ENCODE assay signal across 1 cellular context in genomic region chr19:45584332-45585157, GRCh38.
TF ChIP-seq lines count a peak whose summit lies in the region.

Gene OPA3 (minus strand): TSS chr19:45584802. CDS start chr19:45584764, 38 bp downstream.

TF ChIP-seq in K562, 482 proteins besides CTCF, POLR2A, EP300 and RAD21 (continued from another document and continues in another):
- TF ChIP-seq KDM4B (IDR thresholded peaks at IDR 0.05; ENCODE audit: borderline replicate concordance in 2 of 2, low read depth in 1 of 2): 0 out of 4 replicates have a peak, but pooled peaks of 1 of the 2 experiments have one; percentile 29
- TF ChIP-seq, protein P1, sequence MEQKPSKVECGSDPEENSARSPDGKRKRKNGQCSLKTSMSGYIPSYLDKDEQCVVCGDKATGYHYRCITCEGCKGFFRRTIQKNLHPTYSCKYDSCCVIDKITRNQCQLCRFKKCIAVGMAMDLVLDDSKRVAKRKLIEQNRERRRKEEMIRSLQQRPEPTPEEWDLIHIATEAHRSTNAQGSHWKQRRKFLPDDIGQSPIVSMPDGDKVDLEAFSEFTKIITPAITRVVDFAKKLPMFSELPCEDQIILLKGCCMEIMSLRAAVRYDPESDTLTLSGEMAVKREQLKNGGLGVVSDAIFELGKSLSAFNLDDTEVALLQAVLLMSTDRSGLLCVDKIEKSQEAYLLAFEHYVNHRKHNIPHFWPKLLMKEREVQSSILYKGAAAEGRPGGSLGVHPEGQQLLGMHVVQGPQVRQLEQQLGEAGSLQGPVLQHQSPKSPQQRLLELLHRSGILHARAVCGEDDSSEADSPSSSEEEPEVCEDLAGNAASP (IDR thresholded peaks at IDR 0.05): no peak
- TF ChIP-seq SIN3A (IDR thresholded peaks at IDR 0.05; ENCODE audit: borderline replicate concordance in 2 of 2, control insufficient read depth in 1 of 2, low read depth in 2 of 2, low read length in 2 of 2): no peak; a peak in 1 of 4 replicates
- TF ChIP-seq NELFE (IDR thresholded peaks at IDR 0.05; ENCODE audit: insufficient read depth, insufficient read length): no peak
- no peak for TF ChIP-seq ZNF174 (CRISPR knock-in tag; IDR thresholded peaks at IDR 0.05)
- TF ChIP-seq ELF2 (CRISPR knock-in tag; IDR thresholded peaks at IDR 0.05): peak; percentile 70; the same call in 1 of the 2 replicates
- no peak; the same call in 1 of the 2 replicates for TF ChIP-seq THRB (CRISPR knock-in tag; conservative IDR thresholded peaks at IDR 0.05)
- TF ChIP-seq HSF4 (CRISPR knock-in tag; IDR thresholded peaks at IDR 0.05; ENCODE audit: borderline replicate concordance): no peak
- TF ChIP-seq ZBTB2 (IDR thresholded peaks at IDR 0.05): peak; percentile 100
- TF ChIP-seq NBN (IDR thresholded peaks at IDR 0.05; ENCODE audit: low read depth): peak; percentile 82; the same call in 1 of the 2 replicates
- TF ChIP-seq, protein P2, sequence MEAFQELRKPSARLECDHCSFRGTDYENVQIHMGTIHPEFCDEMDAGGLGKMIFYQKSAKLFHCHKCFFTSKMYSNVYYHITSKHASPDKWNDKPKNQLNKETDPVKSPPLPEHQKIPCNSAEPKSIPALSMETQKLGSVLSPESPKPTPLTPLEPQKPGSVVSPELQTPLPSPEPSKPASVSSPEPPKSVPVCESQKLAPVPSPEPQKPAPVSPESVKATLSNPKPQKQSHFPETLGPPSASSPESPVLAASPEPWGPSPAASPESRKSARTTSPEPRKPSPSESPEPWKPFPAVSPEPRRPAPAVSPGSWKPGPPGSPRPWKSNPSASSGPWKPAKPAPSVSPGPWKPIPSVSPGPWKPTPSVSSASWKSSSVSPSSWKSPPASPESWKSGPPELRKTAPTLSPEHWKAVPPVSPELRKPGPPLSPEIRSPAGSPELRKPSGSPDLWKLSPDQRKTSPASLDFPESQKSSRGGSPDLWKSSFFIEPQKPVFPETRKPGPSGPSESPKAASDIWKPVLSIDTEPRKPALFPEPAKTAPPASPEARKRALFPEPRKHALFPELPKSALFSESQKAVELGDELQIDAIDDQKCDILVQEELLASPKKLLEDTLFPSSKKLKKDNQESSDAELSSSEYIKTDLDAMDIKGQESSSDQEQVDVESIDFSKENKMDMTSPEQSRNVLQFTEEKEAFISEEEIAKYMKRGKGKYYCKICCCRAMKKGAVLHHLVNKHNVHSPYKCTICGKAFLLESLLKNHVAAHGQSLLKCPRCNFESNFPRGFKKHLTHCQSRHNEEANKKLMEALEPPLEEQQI (IDR thresholded peaks at IDR 0.05): no peak
- TF ChIP-seq, protein P3, sequence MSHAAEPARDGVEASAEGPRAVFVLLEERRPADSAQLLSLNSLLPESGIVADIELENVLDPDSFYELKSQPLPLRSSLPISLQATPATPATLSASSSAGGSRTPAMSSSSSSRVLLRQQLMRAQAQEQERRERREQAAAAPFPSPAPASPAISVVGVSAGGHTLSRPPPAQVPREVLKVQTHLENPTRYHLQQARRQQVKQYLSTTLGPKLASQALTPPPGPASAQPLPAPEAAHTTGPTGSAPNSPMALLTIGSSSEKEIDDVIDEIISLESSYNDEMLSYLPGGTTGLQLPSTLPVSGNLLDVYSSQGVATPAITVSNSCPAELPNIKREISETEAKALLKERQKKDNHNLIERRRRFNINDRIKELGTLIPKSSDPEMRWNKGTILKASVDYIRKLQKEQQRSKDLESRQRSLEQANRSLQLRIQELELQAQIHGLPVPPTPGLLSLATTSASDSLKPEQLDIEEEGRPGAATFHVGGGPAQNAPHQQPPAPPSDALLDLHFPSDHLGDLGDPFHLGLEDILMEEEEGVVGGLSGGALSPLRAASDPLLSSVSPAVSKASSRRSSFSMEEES (CRISPR knock-in tag; IDR thresholded peaks at IDR 0.05): no peak
- TF ChIP-seq, protein P4, sequence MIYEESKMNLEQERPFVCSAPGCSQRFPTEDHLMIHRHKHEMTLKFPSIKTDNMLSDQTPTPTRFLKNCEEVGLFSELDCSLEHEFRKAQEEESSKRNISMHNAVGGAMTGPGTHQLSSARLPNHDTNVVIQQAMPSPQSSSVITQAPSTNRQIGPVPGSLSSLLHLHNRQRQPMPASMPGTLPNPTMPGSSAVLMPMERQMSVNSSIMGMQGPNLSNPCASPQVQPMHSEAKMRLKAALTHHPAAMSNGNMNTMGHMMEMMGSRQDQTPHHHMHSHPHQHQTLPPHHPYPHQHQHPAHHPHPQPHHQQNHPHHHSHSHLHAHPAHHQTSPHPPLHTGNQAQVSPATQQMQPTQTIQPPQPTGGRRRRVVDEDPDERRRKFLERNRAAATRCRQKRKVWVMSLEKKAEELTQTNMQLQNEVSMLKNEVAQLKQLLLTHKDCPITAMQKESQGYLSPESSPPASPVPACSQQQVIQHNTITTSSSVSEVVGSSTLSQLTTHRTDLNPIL (CRISPR knock-in tag; IDR thresholded peaks at IDR 0.05): no peak
- TF ChIP-seq, protein P5, sequence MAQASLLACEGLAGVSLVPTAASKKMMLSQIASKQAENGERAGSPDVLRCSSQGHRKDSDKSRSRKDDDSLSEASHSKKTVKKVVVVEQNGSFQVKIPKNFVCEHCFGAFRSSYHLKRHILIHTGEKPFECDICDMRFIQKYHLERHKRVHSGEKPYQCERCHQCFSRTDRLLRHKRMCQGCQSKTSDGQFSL (CRISPR knock-in tag; IDR thresholded peaks at IDR 0.05): no peak
- TF ChIP-seq, protein P5 (tag; IDR thresholded peaks at IDR 0.05): no peak
- TF ChIP-seq, protein P6, sequence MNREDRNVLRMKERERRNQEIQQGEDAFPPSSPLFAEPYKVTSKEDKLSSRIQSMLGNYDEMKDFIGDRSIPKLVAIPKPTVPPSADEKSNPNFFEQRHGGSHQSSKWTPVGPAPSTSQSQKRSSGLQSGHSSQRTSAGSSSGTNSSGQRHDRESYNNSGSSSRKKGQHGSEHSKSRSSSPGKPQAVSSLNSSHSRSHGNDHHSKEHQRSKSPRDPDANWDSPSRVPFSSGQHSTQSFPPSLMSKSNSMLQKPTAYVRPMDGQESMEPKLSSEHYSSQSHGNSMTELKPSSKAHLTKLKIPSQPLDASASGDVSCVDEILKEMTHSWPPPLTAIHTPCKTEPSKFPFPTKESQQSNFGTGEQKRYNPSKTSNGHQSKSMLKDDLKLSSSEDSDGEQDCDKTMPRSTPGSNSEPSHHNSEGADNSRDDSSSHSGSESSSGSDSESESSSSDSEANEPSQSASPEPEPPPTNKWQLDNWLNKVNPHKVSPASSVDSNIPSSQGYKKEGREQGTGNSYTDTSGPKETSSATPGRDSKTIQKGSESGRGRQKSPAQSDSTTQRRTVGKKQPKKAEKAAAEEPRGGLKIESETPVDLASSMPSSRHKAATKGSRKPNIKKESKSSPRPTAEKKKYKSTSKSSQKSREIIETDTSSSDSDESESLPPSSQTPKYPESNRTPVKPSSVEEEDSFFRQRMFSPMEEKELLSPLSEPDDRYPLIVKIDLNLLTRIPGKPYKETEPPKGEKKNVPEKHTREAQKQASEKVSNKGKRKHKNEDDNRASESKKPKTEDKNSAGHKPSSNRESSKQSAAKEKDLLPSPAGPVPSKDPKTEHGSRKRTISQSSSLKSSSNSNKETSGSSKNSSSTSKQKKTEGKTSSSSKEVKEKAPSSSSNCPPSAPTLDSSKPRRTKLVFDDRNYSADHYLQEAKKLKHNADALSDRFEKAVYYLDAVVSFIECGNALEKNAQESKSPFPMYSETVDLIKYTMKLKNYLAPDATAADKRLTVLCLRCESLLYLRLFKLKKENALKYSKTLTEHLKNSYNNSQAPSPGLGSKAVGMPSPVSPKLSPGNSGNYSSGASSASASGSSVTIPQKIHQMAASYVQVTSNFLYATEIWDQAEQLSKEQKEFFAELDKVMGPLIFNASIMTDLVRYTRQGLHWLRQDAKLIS (CRISPR knock-in tag; IDR thresholded peaks at IDR 0.05): 0 out of 2 replicates have a peak, but pooled peaks have one; percentile 59
- TF ChIP-seq NFXL1 (CRISPR knock-in tag; IDR thresholded peaks at IDR 0.05): no peak
- TF ChIP-seq PRDM10 (IDR thresholded peaks at IDR 0.05; ENCODE audit: partially characterized antibody): peak; percentile 54
- peak; percentile 82 for TF ChIP-seq HNRNPLL (IDR thresholded peaks at IDR 0.05; ENCODE audit: low read depth, low read length, poor library complexity, severe bottlenecking)
- peak; percentile 99 for TF ChIP-seq CREB1 (IDR thresholded peaks at IDR 0.05)
- peak; percentile 99 for TF ChIP-seq CREB1 (CRISPR knock-in tag; IDR thresholded peaks at IDR 0.05)
- TF ChIP-seq ZNF41 (CRISPR knock-in tag; conservative IDR thresholded peaks at IDR 0.05): no peak
- TF ChIP-seq RBM22 (IDR thresholded peaks at IDR 0.05; ENCODE audit: low read depth, low read length, poor library complexity, severe bottlenecking): no peak
- 0 out of 2 replicates have a peak, but pooled peaks have one; percentile 53 for TF ChIP-seq SMAD3 (CRISPR knock-in tag; conservative IDR thresholded peaks at IDR 0.05)
- TF ChIP-seq, protein P7, sequence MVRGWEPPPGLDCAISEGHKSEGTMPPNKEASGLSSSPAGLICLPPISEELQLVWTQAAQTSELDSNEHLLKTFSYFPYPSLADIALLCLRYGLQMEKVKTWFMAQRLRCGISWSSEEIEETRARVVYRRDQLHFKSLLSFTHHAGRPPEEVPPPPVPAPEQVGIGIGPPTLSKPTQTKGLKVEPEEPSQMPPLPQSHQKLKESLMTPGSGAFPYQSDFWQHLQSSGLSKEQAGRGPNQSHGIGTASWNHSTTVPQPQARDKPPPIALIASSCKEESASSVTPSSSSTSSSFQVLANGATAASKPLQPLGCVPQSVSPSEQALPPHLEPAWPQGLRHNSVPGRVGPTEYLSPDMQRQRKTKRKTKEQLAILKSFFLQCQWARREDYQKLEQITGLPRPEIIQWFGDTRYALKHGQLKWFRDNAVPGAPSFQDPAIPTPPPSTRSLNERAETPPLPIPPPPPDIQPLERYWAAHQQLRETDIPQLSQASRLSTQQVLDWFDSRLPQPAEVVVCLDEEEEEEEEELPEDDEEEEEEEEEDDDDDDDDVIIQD (CRISPR knock-in tag; IDR thresholded peaks at IDR 0.05): no peak
- no peak for TF ChIP-seq SLC30A9 (CRISPR knock-in tag; IDR thresholded peaks at IDR 0.05)
- no peak for TF ChIP-seq MYBL2 (IDR thresholded peaks at IDR 0.05; ENCODE audit: low read depth)
- TF ChIP-seq MYBL2 (CRISPR knock-in tag; IDR thresholded peaks at IDR 0.05; ENCODE audit: borderline replicate concordance): no peak
- TF ChIP-seq MCM7 (IDR thresholded peaks at IDR 0.05): no peak
- no peak; the same call in 1 of the 2 replicates for TF ChIP-seq TCF7L2 (IDR thresholded peaks at IDR 0.05; ENCODE audit: low read depth, low read length)
- TF ChIP-seq FOXA1 (IDR thresholded peaks at IDR 0.05; ENCODE audit: borderline replicate concordance): no peak
- TF ChIP-seq, protein P8, sequence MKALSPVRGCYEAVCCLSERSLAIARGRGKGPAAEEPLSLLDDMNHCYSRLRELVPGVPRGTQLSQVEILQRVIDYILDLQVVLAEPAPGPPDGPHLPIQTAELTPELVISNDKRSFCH (CRISPR knock-in tag; IDR thresholded peaks at IDR 0.05): no peak
- TF ChIP-seq, protein P8 (tag; IDR thresholded peaks at IDR 0.05): peak; percentile 74; the same call in 1 of the 2 replicates
- TF ChIP-seq HNRNPH1 (optimal IDR thresholded peaks at IDR 0.05; ENCODE audit: low read depth, low read length): no peak
